ENCODE assay signal across 18 cellular contexts in the genomic region with DNA sequence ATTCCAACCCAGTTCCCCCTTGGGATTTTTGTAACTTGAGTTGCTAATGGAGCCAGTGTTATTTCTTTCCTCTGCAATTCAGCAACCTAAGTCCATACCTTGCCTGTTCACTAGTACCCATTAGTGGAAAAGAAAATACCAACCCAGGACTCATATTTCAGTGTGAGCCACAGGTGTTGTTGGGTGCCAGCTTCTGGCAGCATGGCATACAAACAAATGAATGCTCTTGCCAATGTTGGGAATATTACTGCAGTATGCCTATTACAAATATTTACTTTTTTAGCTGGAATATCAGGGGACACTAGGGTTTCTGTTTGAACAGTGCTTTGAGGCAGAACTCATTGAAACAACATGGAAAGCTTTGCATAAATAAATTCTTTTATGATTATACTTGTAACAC.
"Had no signal": no experiment of that assay in that cellular context is flagged by ENCODE, and none has a peak within 500 bp of the region (broad histone marks: within the 10 kb centered on the region; RNA-seq: fewer than 3 reads in every experiment).

No MANE protein-coding gene starts in this region.

- H3K27ac Mint-ChIP-seq: activated CD4-positive, alpha-beta memory T cell treated with anti-CD3 and anti-CD28 coated beads for 36 hours; activated naive CD8-positive, alpha-beta T cell; effector memory CD8-positive, alpha-beta T cell; neural progenitor cell had no signal

- DNase-seq: activated CD4-positive, alpha-beta memory T cell treated with anti-CD3 and anti-CD28 coated beads for 36 hours; activated gamma-delta T cell; activated T-cell treated with anti-CD3 and anti-CD28 coated beads, Interleukin-2, amount 50 U/mL, for 4 hours; amygdala; cortex of kidney; effector memory CD8-positive, alpha-beta T cell; gastrocnemius medialis; heart right ventricle; retina; stimulated activated CD4-positive, alpha-beta T cell treated with anti-CD3 and anti-CD28 coated beads, Interleukin-15, amount 100 ng/mL, for 24 hours; stimulated activated CD4-positive, alpha-beta T cell treated with anti-CD3 and anti-CD28 coated beads, Interleukin-4, amount 100 ng/mL, for 4 hours; stomach had no signal

- H3K9me3 Mint-ChIP-seq: activated CD4-positive, alpha-beta memory T cell treated with anti-CD3 and anti-CD28 coated beads for 36 hours; activated T-cell treated with anti-CD3 and anti-CD28 coated beads, Interleukin-2, amount 50 U/mL, for 4 hours; brain; neural progenitor cell had no signal

- ATAC-seq: activated CD4-positive, CD25-positive, alpha-beta regulatory T cell treated with anti-CD3 and anti-CD28 coated beads, Interleukin-2, amount 50 U/mL, for 24 hours; activated T-cell treated with anti-CD3 and anti-CD28 coated beads, Interleukin-2, amount 50 U/mL, for 4 hours; effector memory CD8-positive, alpha-beta T cell; gastrocnemius medialis; heart right ventricle had no signal

- H3K4me1 Mint-ChIP-seq: central memory CD8-positive, alpha-beta T cell had no signal

- H3K36me3 Mint-ChIP-seq: activated CD4-positive, alpha-beta memory T cell treated with anti-CD3 and anti-CD28 coated beads for 36 hours; activated naive CD8-positive, alpha-beta T cell; brain had no signal

- H3K27ac ChIP-seq: epithelial cell of prostate, gastrocnemius medialis, heart right ventricle, neural progenitor cell, stomach had no signal

- H3K4me3 Mint-ChIP-seq: activated CD4-positive, alpha-beta memory T cell treated with anti-CD3 and anti-CD28 coated beads for 36 hours; activated naive CD8-positive, alpha-beta T cell; activated T-cell treated with anti-CD3 and anti-CD28 coated beads, Interleukin-2, amount 50 U/mL, for 4 hours; brain; central memory CD8-positive, alpha-beta T cell; effector memory CD8-positive, alpha-beta T cell; neural progenitor cell had no signal

- H3K27me3 Mint-ChIP-seq: activated CD4-positive, alpha-beta memory T cell treated with anti-CD3 and anti-CD28 coated beads for 36 hours; activated naive CD8-positive, alpha-beta T cell; brain; central memory CD8-positive, alpha-beta T cell; effector memory CD8-positive, alpha-beta T cell had no signal
